25 cellular contexts compared by ENCODE assay signal in the genomic region with DNA sequence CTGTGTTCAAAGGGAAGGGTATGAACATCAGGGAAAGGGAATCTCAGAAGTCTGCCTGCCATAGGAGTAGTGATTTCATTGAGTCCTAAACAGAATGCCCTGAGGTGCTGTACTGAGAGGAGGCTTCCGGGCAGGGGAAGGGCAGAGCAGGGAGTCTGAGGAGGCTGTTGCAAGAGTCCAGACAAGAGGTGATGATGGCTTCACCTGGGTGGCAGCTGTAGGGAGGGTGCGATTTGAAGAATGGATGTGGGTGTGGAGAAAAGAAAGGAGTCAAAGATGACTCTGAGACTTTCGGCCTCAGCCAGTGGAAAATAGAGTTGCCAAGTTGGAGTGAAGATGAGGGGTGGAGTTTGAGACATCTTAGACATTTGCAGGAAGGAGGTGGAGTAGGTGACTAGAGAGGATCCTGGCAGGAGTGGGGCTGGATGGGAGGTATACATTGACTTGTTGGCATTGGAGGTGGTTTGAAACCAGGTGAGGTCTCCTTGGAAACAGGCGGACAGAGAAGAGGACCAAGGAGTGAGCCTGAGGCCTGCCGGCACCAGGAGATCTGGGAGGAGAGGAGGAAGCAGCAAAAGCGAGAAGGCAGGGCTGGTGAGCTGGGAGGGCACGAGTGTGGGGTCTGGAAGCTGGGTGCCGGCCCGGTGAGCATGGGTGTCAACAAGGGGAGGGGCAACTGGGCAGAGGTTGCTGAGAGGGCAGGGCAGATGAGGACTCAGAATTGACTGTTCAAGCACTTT. TPM values are rescaled to one million over a fixed set of nuclear protein-coding genes. Genes with fewer than 3 reads are reported as not detected.
DNase-seq lines count a peak whose midpoint lies in the region; ATAC-seq, FAIRE-seq and TF ChIP-seq lines count a peak whose summit lies in the region.
"Had no signal": no experiment of that assay in that cellular context is flagged by ENCODE, and none has a peak within 500 bp of the region (broad histone marks: within the 10 kb centered on the region; RNA-seq: fewer than 3 reads in every experiment).

No MANE protein-coding gene starts in this region.

- in situ Hi-C loops in K562 (cut with MboI): no loop called here

- TF ChIP-seq RAD21 in K562 (CRISPR knock-in tag; conservative IDR thresholded peaks at IDR 0.05 in 1 of 2, IDR thresholded peaks at IDR 0.05 in 1 of 2): no peak

- no peak overlapping the region for H3K4me3 ChIP-seq in CD8-positive, alpha-beta memory T cell (ENCODE audit: low read length)
- H3K4me3 ChIP-seq in K562 (no peak overlapping the region), mesenchymal stem cell (ENCODE audit: insufficient read depth in 1 of 2, low read depth in 1 of 2, low read length in 2 of 2) (no peak overlapping the region)
- H3K4me3 ChIP-seq: cardiac muscle cell, GM12878, lower lobe of right lung, mucosa of descending colon, SJCRH30 had no signal

- H3K4me1 ChIP-seq in CD8-positive, alpha-beta memory T cell (ENCODE audit: insufficient read depth, low read length): peaks cover 9% of the 10 kb centered on the region
- peaks cover 0 to 26% of the 10 kb centered on the region in 2 experiments; a peak in 2 of 5 replicates for H3K4me1 ChIP-seq in K562 (replicated peaks in 1 of 2; ENCODE audit: control insufficient read depth in 2 of 2, insufficient read depth in 2 of 2, low read length in 2 of 2)
- H3K4me1 ChIP-seq in mesenchymal stem cell (ENCODE audit: control insufficient read depth, insufficient read depth, low read depth, low read length): peaks cover 28% of the 10 kb centered on the region

- H3K36me3 Mint-ChIP-seq in activated CD4-positive, alpha-beta T cell treated with anti-CD3 and anti-CD28 coated beads for 36 hours (ENCODE audit: low read depth): peaks cover 37% of the 10 kb centered on the region
- H3K36me3 Mint-ChIP-seq in CD8-positive, alpha-beta memory T cell: peaks cover 13 to 44% (median 16%) of the 10 kb centered on the region in 3 donors
- peaks cover 4 to 40% (median 16%) of the 10 kb centered on the region in 3 donors for H3K36me3 Mint-ChIP-seq in naive thymus-derived CD8-positive, alpha-beta T cell

- peaks cover 9% of the 10 kb centered on the region for H3K9me1 ChIP-seq in K562 (ENCODE audit: control insufficient read depth, insufficient read depth, low read length)

- no peak overlapping the region for H3K23ac ChIP-seq in mesenchymal stem cell (ENCODE audit: low read length in 2 of 2)

- H2BK5ac ChIP-seq in mesenchymal stem cell (ENCODE audit: low read depth, low read length, poor library complexity, severe bottlenecking): no peak overlapping the region

- no peaks in the 10 kb centered on the region for H3K9me3 ChIP-seq in CD8-positive, alpha-beta memory T cell (ENCODE audit: low read length)
- H3K9me3 ChIP-seq in K562 (replicated peaks; ENCODE audit: control insufficient read depth, insufficient read depth, low read depth, low read length) (no peaks in the 10 kb centered on the region), mesenchymal stem cell (ENCODE audit: control insufficient read depth, low read length) (peaks cover 6% of the 10 kb centered on the region)
- H3K9me3 ChIP-seq: lower lobe of right lung, mucosa of descending colon, SJCRH30 had no signal

- no peak overlapping the region for H3K14ac ChIP-seq in mesenchymal stem cell (ENCODE audit: low read length in 2 of 2)

- H4K91ac ChIP-seq in mesenchymal stem cell (ENCODE audit: low read length): no peak overlapping the region

- H4K8ac ChIP-seq in mesenchymal stem cell (ENCODE audit: low read length): no peak overlapping the region

- H3K4me2 ChIP-seq in K562 (ENCODE audit: insufficient read depth, low read length) (no peak overlapping the region), mesenchymal stem cell (ENCODE audit: low read length, poor library complexity, severe bottlenecking) (no peak overlapping the region)

- no peak for TF ChIP-seq EP300 in K562 (IDR thresholded peaks at IDR 0.05; ENCODE audit: low read length)

- H3K4ac ChIP-seq in mesenchymal stem cell (ENCODE audit: low read depth in 1 of 2, low read length in 2 of 2): no peak overlapping the region

- H3K79me1 ChIP-seq in mesenchymal stem cell (replicated peaks; ENCODE audit: low read length, poor library complexity, severe bottlenecking): peaks cover 40% of the 10 kb centered on the region

- H3K4me1 Mint-ChIP-seq in activated CD4-positive, alpha-beta T cell treated with anti-CD3 and anti-CD28 coated beads for 36 hours: peaks cover 49% of the 10 kb centered on the region
- H3K4me1 Mint-ChIP-seq in CD8-positive, alpha-beta memory T cell: peaks cover 48 to 74% (median 63%) of the 10 kb centered on the region in 3 donors
- H3K4me1 Mint-ChIP-seq in naive thymus-derived CD8-positive, alpha-beta T cell: peaks cover 40 to 77% (median 71%) of the 10 kb centered on the region in 4 donors

- WGBS in K562 (ENCODE audit: insufficient coverage, low coverage, missing lambda C conversion rate): 92% methylated on average over 9 of the region's 9 CpGs
- WGBS in mesenchymal stem cell: over 99% methylated on average over 9 of the region's 9 CpGs

- H2AK5ac ChIP-seq in mesenchymal stem cell (ENCODE audit: low read length, severe bottlenecking): no peak overlapping the region

- no peak overlapping the region for H2BK15ac ChIP-seq in mesenchymal stem cell (ENCODE audit: low read depth, poor library complexity, severe bottlenecking)

- POLR2A ChIA-PET in activated CD4-positive, alpha-beta T cell treated with anti-CD3 and anti-CD28 coated beads for 36 hours (lab: Charles Lee): no interaction called here
- POLR2A ChIA-PET in CD8-positive, alpha-beta memory T cell (lab: Charles Lee): no interaction called here
- POLR2A ChIA-PET in K562 (lab: Yijun Ruan, JAX): interaction anchor here (1.2 kb wide), 1 partner anchor 8 kb away, joined by 5 read pairs; no protein-coding TSS in a partner anchor
- POLR2A ChIA-PET in naive thymus-derived CD8-positive, alpha-beta T cell (lab: Charles Lee): interaction anchor here (1.0 to 3.0 kb wide), 3 partner anchors 10 to 232 kb away, joined by 3 to 11 read pairs (median 3); a partner anchor contains a TSS

- H3K9me3 Mint-ChIP-seq in activated CD4-positive, alpha-beta T cell treated with anti-CD3 and anti-CD28 coated beads for 36 hours (ENCODE audit: low read depth): no peaks in the 10 kb centered on the region
- H3K9me3 Mint-ChIP-seq in CD8-positive, alpha-beta memory T cell: no peaks in the 10 kb centered on the region
- H3K9me3 Mint-ChIP-seq in naive thymus-derived CD8-positive, alpha-beta T cell: peaks cover 0 to 1% (median 0%) of the 10 kb centered on the region in 9 donors

- H3K27ac ChIP-seq in CD8-positive, alpha-beta memory T cell (ENCODE audit: low read depth, low read length): no peak overlapping the region
- H3K27ac ChIP-seq in K562 (ENCODE audit: extremely low read depth, low read depth, low read length): no peak overlapping the region
- no peak overlapping the region for H3K27ac ChIP-seq in mesenchymal stem cell (ENCODE audit: low read length, poor library complexity, severe bottlenecking)
- H3K27ac ChIP-seq: cardiac muscle cell, HL-60, lower lobe of right lung, SJCRH30 had no signal

- intact Hi-C loops in activated CD4-positive, alpha-beta T cell treated with anti-CD3 and anti-CD28 coated beads for 36 hours (cut with DNase I, micrococcal nuclease): no loop called here
- intact Hi-C loops in K562 (cut with micrococcal nuclease): no loop called here

- H3K27me3 Mint-ChIP-seq in activated CD4-positive, alpha-beta T cell treated with anti-CD3 and anti-CD28 coated beads for 36 hours: no peaks in the 10 kb centered on the region
- no peaks in the 10 kb centered on the region for H3K27me3 Mint-ChIP-seq in CD8-positive, alpha-beta memory T cell
- H3K27me3 Mint-ChIP-seq in naive thymus-derived CD8-positive, alpha-beta T cell: no peaks in the 10 kb centered on the region

- H3K36me3 ChIP-seq in CD8-positive, alpha-beta memory T cell (ENCODE audit: insufficient read depth, low read length): peaks cover 6% of the 10 kb centered on the region
- H3K36me3 ChIP-seq in K562 (ENCODE audit: control insufficient read depth, insufficient read depth, low read length) (peaks cover 73% of the 10 kb centered on the region; the same call in 2 of the 3 replicates), mesenchymal stem cell (ENCODE audit: control insufficient read depth in 1 of 2, insufficient read depth in 2 of 2, low read depth in 1 of 2, low read length in 2 of 2) (peaks cover 0 to 10% of the 10 kb centered on the region in 2 experiments)
- H3K36me3 ChIP-seq: cardiac muscle cell, lower lobe of right lung, SJCRH30 had no signal

- H4K20me1 ChIP-seq in K562 (replicated peaks; ENCODE audit: control insufficient read depth, insufficient read depth, low read length): peaks cover 32% of the 10 kb centered on the region

- BruUV-seq in K562 (replicated peaks; lab: Mats Ljungman, UMichigan): no TSS peak

- H2AFZ ChIP-seq in K562 (ENCODE audit: low read depth, low read length) (no peak overlapping the region), mesenchymal stem cell (ENCODE audit: low read depth, low read length) (no peak overlapping the region)

- H3K27me3 ChIP-seq in CD8-positive, alpha-beta memory T cell (ENCODE audit: insufficient read depth, low read length, poor library complexity, severe bottlenecking): no peaks in the 10 kb centered on the region
- H3K27me3 ChIP-seq in K562 (ENCODE audit: control insufficient read depth in 2 of 2, insufficient read depth in 2 of 2, low read length in 2 of 2): no peaks in the 10 kb centered on the region
- H3K27me3 ChIP-seq in mesenchymal stem cell (ENCODE audit: control insufficient read depth in 1 of 2, insufficient read depth in 1 of 2, low read length in 2 of 2): no peaks in the 10 kb centered on the region
- H3K27me3 ChIP-seq: cardiac muscle cell, SJCRH30 had no signal

- H3K4me3 Mint-ChIP-seq in activated CD4-positive, alpha-beta T cell treated with anti-CD3 and anti-CD28 coated beads for 36 hours: no peak overlapping the region
- peak overlapping the region in 1 of 7 donors; percentile 79 for H3K4me3 Mint-ChIP-seq in CD8-positive, alpha-beta memory T cell
- H3K4me3 Mint-ChIP-seq in naive thymus-derived CD8-positive, alpha-beta T cell: no peak overlapping the region

- H2BK120ac ChIP-seq in mesenchymal stem cell (ENCODE audit: low read depth, low read length): no peak overlapping the region

- ATAC-seq in activated CD4-positive, alpha-beta T cell treated with anti-CD3 and anti-CD28 coated beads for 36 hours: peak; percentile 23
- no peak for ATAC-seq in K562
- no peak for ATAC-seq in naive thymus-derived CD8-positive, alpha-beta T cell
- ATAC-seq: GM12878, lower lobe of right lung, mucosa of descending colon had no signal

- DNase-seq in activated CD4-positive, alpha-beta T cell treated with anti-CD3 and anti-CD28 coated beads for 36 hours: no peak
- DNase-seq in activated CD4-positive, alpha-beta T cell treated with anti-CD3 and anti-CD28 coated beads for 4 hours: no peak
- DNase-seq in CD8-positive, alpha-beta memory T cell: no peak
- DNase-seq in K562 (ENCODE audit: extremely low read depth in 1 of 4, low spot score in 3 of 4): no peak
- DNase-seq in naive thymus-derived CD8-positive, alpha-beta T cell: no peak
- no peak for DNase-seq in LoVo (ENCODE audit: low spot score)
- DNase-seq in frontal cortex (ENCODE audit: low spot score in 2 of 2): no peak
- no peak for DNase-seq in mesenchymal stem cell
- DNase-seq: 8988T, aorta, dermis blood vessel endothelial cell, HCEC 1CT, kidney, lower lobe of right lung, mucosa of descending colon, NCI-H1048, NCI-H1694 treated with DMSO at 0.1 percent for 48 hours, NCI-H2171, NCI-H526, SJCRH30, T-helper 1 cell had no signal

- H3K9ac ChIP-seq in K562 (ENCODE audit: insufficient read depth in 1 of 2, low read depth in 2 of 2, low read length in 2 of 2) (no peak overlapping the region), mesenchymal stem cell (ENCODE audit: low read length) (no peak overlapping the region)

- peak overlapping the region; percentile 33 for H3K27ac Mint-ChIP-seq in activated CD4-positive, alpha-beta T cell treated with anti-CD3 and anti-CD28 coated beads for 36 hours
- peak overlapping the region; percentile 0 to 82 (median 41) for H3K27ac Mint-ChIP-seq in CD8-positive, alpha-beta memory T cell
- peak overlapping the region; percentile 5 to 85 (median 70) for H3K27ac Mint-ChIP-seq in naive thymus-derived CD8-positive, alpha-beta T cell

- no peak overlapping the region for H3K18ac ChIP-seq in mesenchymal stem cell (ENCODE audit: low read depth in 1 of 2, low read length in 2 of 2)

- no peak overlapping the region for H2BK12ac ChIP-seq in mesenchymal stem cell (ENCODE audit: low read length in 2 of 2)

- peaks cover 75% of the 10 kb centered on the region for H3K79me2 ChIP-seq in K562 (ENCODE audit: control insufficient read depth, insufficient read depth, low read length)

- CTCF ChIA-PET in activated CD4-positive, alpha-beta T cell treated with anti-CD3 and anti-CD28 coated beads for 36 hours (lab: Charles Lee): interaction anchor here (1.0 kb wide), 1 partner anchor 17 kb away, joined by 6 read pairs; no protein-coding TSS in a partner anchor
- CTCF ChIA-PET in CD8-positive, alpha-beta memory T cell (lab: Charles Lee): interaction anchor here (0.9 kb wide), 1 partner anchor 25 kb away, joined by 3 read pairs; no protein-coding TSS in a partner anchor
- CTCF ChIA-PET in K562 (lab: Yijun Ruan, JAX; ENCODE audit: low intra/inter-chr PET ratio): no interaction called here

- no peak for TF ChIP-seq POLR2A in K562 (conservative IDR thresholded peaks at IDR 0.05)

- FAIRE-seq in K562 (lab: Jason Lieb, UNC): peak; percentile 55
- no peak for FAIRE-seq in frontal cortex (lab: Jason Lieb, UNC)
- FAIRE-seq: endometrium, GM12878, kidney had no signal

- TF ChIP-seq CTCF in K562 (IDR thresholded peaks at IDR 0.05 in 2 of 3, conservative IDR thresholded peaks at IDR 0.05 in 1 of 3; ENCODE audit: insufficient read depth in 2 of 3, low read depth in 1 of 3, low read length in 3 of 3): no peak

RNA-seq across cellular contexts. Expression of a gene that starts 24.2 kb away (rescaled TPM):
- 10 to 100 TPM; 36.7 to 44.0 TPM for total RNA-seq in activated CD4-positive, alpha-beta T cell treated with anti-CD3 and anti-CD28 coated beads for 36 hours
- 10 to 100 TPM; 38.0 to 43.7 TPM for total RNA-seq in CD8-positive, alpha-beta memory T cell
- polyA plus RNA-seq in CD8-positive, alpha-beta memory T cell: 48.5 TPM
- 61.0 and 70.3 TPM in 2 replicates for total RNA-seq in K562 (2011; cell fraction: chromatin; rRNA removed; ENCODE audit: low replicate concordance)
- total RNA-seq in K562 (2011; cell fraction: nucleolus; rRNA removed): 50.4 and 54.0 TPM in 2 replicates
- total RNA-seq in K562 (2011; cell fraction: nucleoplasm; rRNA removed): 45.9 and 49.3 TPM in 2 replicates
- 50.2 and 54.4 TPM in 2 replicates for total RNA-seq in K562 (2014; rRNA removed)
- 44.8 and 45.5 TPM in 2 replicates for total RNA-seq in K562 (2014; rRNA removed; fragmentation: Illumina TruSeq; extraction: Trizol)
- 55.8 and 57.7 TPM in 2 replicates for total RNA-seq in K562 (2015; rRNA removed; fragmentation: Illumina TruSeq; extraction: Trizol)
- 55.4 and 59.6 TPM in 2 replicates for total RNA-seq in K562 (2021)
- polyA plus RNA-seq in K562 (2011; rRNA removed): 31.4 and 41.2 TPM in 2 replicates
- 37.0 and 43.7 TPM in 2 replicates for polyA plus RNA-seq in K562 (2011; cell fraction: cytosol; rRNA removed)
- polyA plus RNA-seq in K562 (2011; cell fraction: nucleus; rRNA removed): 37.0 and 46.2 TPM in 2 replicates
- 45.4 TPM in 2 replicates for polyA plus RNA-seq in K562 (2012)
- 46.2 and 47.7 TPM in 2 replicates for polyA plus RNA-seq in K562 (2014; fragmentation: Illumina TruSeq; extraction: Trizol)
- polyA plus RNA-seq in K562 (2014; fragmentation: Nextera tagmentation; extraction: Ambion mirVana): 1 to 10 TPM; 2.1 to 2.7 TPM
- polyA plus RNA-seq in K562 (2014; rRNA removed): 43.3 and 50.8 TPM in 2 replicates
- polyA minus RNA-seq in K562 (2011; rRNA and poly(A)+ RNA removed): 51.1 and 64.3 TPM in 2 replicates
- 29.6 and 35.1 TPM in 2 replicates for polyA minus RNA-seq in K562 (2011; cell fraction: cytosol; rRNA and poly(A)+ RNA removed)
- 26.1 and 34.0 TPM in 2 replicates for polyA minus RNA-seq in K562 (2011; cell fraction: nucleus; rRNA and poly(A)+ RNA removed)
- 10 to 100 TPM; 77.3 to 78.2 TPM for total RNA-seq in naive thymus-derived CD8-positive, alpha-beta T cell
- 10 to 100 TPM; 34.8 to 47.0 (median 36.7) TPM for polyA plus RNA-seq in naive thymus-derived CD8-positive, alpha-beta T cell
- total RNA-seq in frontal cortex: 207 TPM
- 25.0 TPM for polyA plus RNA-seq in mesenchymal stem cell (2013, experiment 1 of 2)
- 24.9 TPM for polyA plus RNA-seq in mesenchymal stem cell (2013, experiment 2 of 2)

Comparison
In these comparisons a context has a peak if more than half of its experiments do, and no peak if none do; other contexts are left out.
1. POLR2A ChIA-PET loops: an anchor here in K562 (1.2 kb wide) and naive thymus-derived CD8-positive, alpha-beta T cell (1.0 to 3.0 kb wide); none called in activated CD4-positive, alpha-beta T cell treated with anti-CD3 and anti-CD28 coated beads for 36 hours and CD8-positive, alpha-beta memory T cell.